In genomic region chr2:202432776-202433175, GRCh38 we compare ENCODE assay signal across 23 cellular contexts. TPM values are rescaled to one million over a fixed set of nuclear protein-coding genes. Genes with fewer than 3 reads are reported as not detected.
DNase-seq lines count a peak whose midpoint lies in the region; ATAC-seq and TF ChIP-seq lines count a peak whose summit lies in the region.
"Had no signal": no experiment of that assay in that cellular context is flagged by ENCODE, and none has a peak within 500 bp of the region (broad histone marks: within the 10 kb centered on the region; RNA-seq: fewer than 3 reads in every experiment).

No MANE protein-coding gene starts in this region.

- H3K27me3 ChIP-seq in left lung: no peaks in the 10 kb centered on the region
- H3K27me3 ChIP-seq: SJSA1 had no signal

- H3K4me3 ChIP-seq in left lung: no peak overlapping the region
- H3K4me3 ChIP-seq: SJSA1 had no signal

- TF ChIP-seq CTCF in glutamatergic neuron (IDR thresholded peaks at IDR 0.05; ENCODE audit: partially characterized antibody, unreplicated experiment) (no peak), left lung (IDR thresholded peaks at IDR 0.05) (no peak)

- peak overlapping the region; percentile 85 for H3K27ac Mint-ChIP-seq in glutamatergic neuron (ENCODE audit: unreplicated experiment)
- H3K27ac Mint-ChIP-seq: B cell; CD8-positive, alpha-beta memory T cell had no signal

- no peaks in the 10 kb centered on the region for H3K27me3 Mint-ChIP-seq in glutamatergic neuron (ENCODE audit: unreplicated experiment)
- H3K27me3 Mint-ChIP-seq: CD8-positive, alpha-beta memory T cell had no signal

- H3K27ac ChIP-seq in left lung: no peak overlapping the region
- H3K27ac ChIP-seq: 22Rv1, C4-2B, SJSA1 had no signal

- H3K9me3 ChIP-seq in left lung: peaks cover 0 to 6% of the 10 kb centered on the region in 2 donors
- H3K9me3 ChIP-seq: SJSA1 had no signal

- H3K4me3 Mint-ChIP-seq in glutamatergic neuron (ENCODE audit: unreplicated experiment): peak overlapping the region; percentile 52
- H3K4me3 Mint-ChIP-seq: B cell; CD8-positive, alpha-beta memory T cell had no signal

- no peaks in the 10 kb centered on the region for H3K36me3 ChIP-seq in left lung

- peaks cover 4 to 13% of the 10 kb centered on the region in 2 donors for H3K4me1 ChIP-seq in left lung

- H3K4me1 Mint-ChIP-seq in glutamatergic neuron (ENCODE audit: low read depth, unreplicated experiment): peaks cover 18% of the 10 kb centered on the region
- H3K4me1 Mint-ChIP-seq: B cell had no signal

- intact Hi-C loops in left lung (cut with DNase I): no loop called here

- peaks cover 8% of the 10 kb centered on the region for H3K9me3 Mint-ChIP-seq in glutamatergic neuron (ENCODE audit: unreplicated experiment)

- no peak for ATAC-seq in HG02840 (IDR thresholded peaks at IDR 0.05; ENCODE audit: low FRiP score, unreplicated experiment)
- no peak for ATAC-seq in left lung

- DNase-seq in D341Med (ENCODE audit: low spot score) (peak; percentile 27), NCI-H1694 treated with DMSO at 0.1 percent for 48 hours (lab: John Stamatoyannopoulos, UW) (peak; percentile 79), NCI-H69 (lab: John Stamatoyannopoulos, UW) (peak; percentile 5), glutamatergic neuron (no peak), NOMO-1 treated with dmso at 0.1 percent for 144 hours (lab: John Stamatoyannopoulos, UW; ENCODE audit: unreplicated experiment) (no peak), amygdala (lab: John Stamatoyannopoulos, UW) (no peak), left lung (no peak)
- DNase-seq: CD8-positive, alpha-beta memory T cell; DMS53; GF-D8; NCI-H1092 treated with DMSO at 0.1 percent for 48 hours; NCI-H1436; NCI-H2029; NCI-H2227 treated with DMSO at 0.1 percent for 48 hours; NCI-H510A; NCI-H774; Right ventricle myocardium superior; RPMI8226 had no signal

- no peaks in the 10 kb centered on the region for H3K36me3 Mint-ChIP-seq in glutamatergic neuron (ENCODE audit: unreplicated experiment)

RNA-seq across cellular contexts. Expression of gene BMPR2, which starts 56.6 kb away (rescaled TPM):
- 95.0 TPM for total RNA-seq in glutamatergic neuron (ENCODE audit: unreplicated experiment)
- 10 to 100 TPM; 88.7 to 99.7 TPM for total RNA-seq in left lung

Comparison
In these comparisons a context has a peak if more than half of its experiments do, and no peak if none do; other contexts are left out.
1. DNase-seq: peak in D341Med (single experiment), NCI-H1694 treated with DMSO at 0.1 percent for 48 hours (single experiment) and NCI-H69 (single experiment); none in glutamatergic neuron (single experiment), NOMO-1 treated with dmso at 0.1 percent for 144 hours (single experiment), amygdala (0 of 56) and left lung (0 of 2).